Comparison of ENCODE assay signal across 27 cellular contexts in genomic region chr4:56462157-56462556, GRCh38. TPM values are rescaled to one million over a fixed set of nuclear protein-coding genes. Genes with fewer than 3 reads are reported as not detected.
DNase-seq lines count a peak whose midpoint lies in the region; ATAC-seq and TF ChIP-seq lines count a peak whose summit lies in the region.
"Had no signal": no experiment of that assay in that cellular context is flagged by ENCODE, and none has a peak within 500 bp of the region (broad histone marks: within the 10 kb centered on the region; RNA-seq: fewer than 3 reads in every experiment).

No MANE protein-coding gene starts in this region.

- no peak for ATAC-seq in activated naive CD4-positive, alpha-beta T cell treated with anti-CD3 and anti-CD28 coated beads, Interleukin-2, amount 50 U/mL, for 72 hours
- ATAC-seq in WTC11, result no peak
- ATAC-seq: body of pancreas; esophagus mucosa; pancreas; Right ventricle myocardium inferior; SK-N-SH treated with all-trans-retinoic acid at 6 μM for 48 hours; stimulated activated naive CD8-positive, alpha-beta T cell treated with anti-CD3 and anti-CD28 coated beads, Interleukin-15, Interleukin-2, amounts not matched to agents 100 U/mL and 50 U/mL, for 24 hours had no signal

- no peaks in the 10 kb centered on the region for H3K9me3 Mint-ChIP-seq in activated naive CD4-positive, alpha-beta T cell treated with anti-CD3 and anti-CD28 coated beads, Interleukin-2, amount 50 U/mL, for 24 hours
- no peaks in the 10 kb centered on the region for H3K9me3 Mint-ChIP-seq in activated naive CD4-positive, alpha-beta T cell treated with anti-CD3 and anti-CD28 coated beads, Interleukin-2, amount 50 U/mL, for 72 hours
- H3K9me3 Mint-ChIP-seq in WTC11 (no peaks in the 10 kb centered on the region), mesothelial cell of epicardium (no peaks in the 10 kb centered on the region)
- H3K9me3 Mint-ChIP-seq: CD4-positive, alpha-beta T cell; endodermal cell had no signal

- POLR2A ChIA-PET in WTC11 (lab: Charles Lee), result no interaction called here

- H3K36me3 Mint-ChIP-seq in activated naive CD4-positive, alpha-beta T cell treated with anti-CD3 and anti-CD28 coated beads, Interleukin-2, amount 50 U/mL, for 24 hours, result peaks cover 15% of the 10 kb centered on the region
- H3K36me3 Mint-ChIP-seq in activated naive CD4-positive, alpha-beta T cell treated with anti-CD3 and anti-CD28 coated beads, Interleukin-2, amount 50 U/mL, for 72 hours, result peaks cover 23 to 32% of the 10 kb centered on the region in 2 donors
- H3K36me3 Mint-ChIP-seq in WTC11 (peaks cover 48% of the 10 kb centered on the region), mesothelial cell of epicardium (peaks cover 17% of the 10 kb centered on the region)

- DNase-seq in activated naive CD4-positive, alpha-beta T cell treated with anti-CD3 and anti-CD28 coated beads, Interleukin-2, amount 50 U/mL, for 72 hours (ENCODE audit: low spot score in 2 of 2), result no peak
- DNase-seq in WTC11 (ENCODE audit: low spot score) (no peak), mesothelial cell of epicardium (ENCODE audit: low spot score in 2 of 2, unreplicated experiment in 2 of 2) (no peak), NCI-H446 treated with DMSO at 0.1 percent for 48 hours (lab: John Stamatoyannopoulos, UW) (no peak), AG20443 (ENCODE audit: low spot score) (no peak)
- DNase-seq: activated CD4-positive, alpha-beta T cell treated with anti-CD3 and anti-CD28 coated beads for 1 hour; body of pancreas; CD4-positive, alpha-beta T cell; dermis blood vessel endothelial cell; endodermal cell; glutamatergic neuron; MV-4-11; NCI-H1436; NCI-H2081 treated with DMSO at 0.1 percent for 48 hours; NCI-H2227 treated with DMSO at 0.1 percent for 48 hours; NCI-H526 treated with DMSO at 0.1 percent for 48 hours; pancreas; PC-9; stimulated activated naive CD8-positive, alpha-beta T cell treated with anti-CD3 and anti-CD28 coated beads, Interleukin-15, Interleukin-2, amounts not matched to agents 100 U/mL and 50 U/mL, for 24 hours; T-helper 2 cell; uterus had no signal

- peak overlapping the region; percentile 37 for H3K27ac Mint-ChIP-seq in activated naive CD4-positive, alpha-beta T cell treated with anti-CD3 and anti-CD28 coated beads, Interleukin-2, amount 50 U/mL, for 24 hours
- peak overlapping the region in 1 of 2 donors; percentile 34 for H3K27ac Mint-ChIP-seq in activated naive CD4-positive, alpha-beta T cell treated with anti-CD3 and anti-CD28 coated beads, Interleukin-2, amount 50 U/mL, for 72 hours
- H3K27ac Mint-ChIP-seq in WTC11 (peak overlapping the region; percentile 89), mesothelial cell of epicardium (peak overlapping the region; percentile 51)
- H3K27ac Mint-ChIP-seq: CD4-positive, alpha-beta T cell; endodermal cell had no signal

- CTCF ChIA-PET in WTC11 (lab: Charles Lee), result no interaction called here

- peaks cover 51% of the 10 kb centered on the region for H3K4me1 Mint-ChIP-seq in activated naive CD4-positive, alpha-beta T cell treated with anti-CD3 and anti-CD28 coated beads, Interleukin-2, amount 50 U/mL, for 24 hours
- peaks cover 15% of the 10 kb centered on the region for H3K4me1 Mint-ChIP-seq in WTC11
- peaks cover 23% of the 10 kb centered on the region for H3K4me1 Mint-ChIP-seq in mesothelial cell of epicardium

- no peak overlapping the region for H3K4me3 Mint-ChIP-seq in activated naive CD4-positive, alpha-beta T cell treated with anti-CD3 and anti-CD28 coated beads, Interleukin-2, amount 50 U/mL, for 24 hours
- H3K4me3 Mint-ChIP-seq in WTC11 (no peak overlapping the region), mesothelial cell of epicardium (no peak overlapping the region)
- H3K4me3 Mint-ChIP-seq: CD4-positive, alpha-beta T cell; endodermal cell had no signal

- no peaks in the 10 kb centered on the region for H3K27me3 Mint-ChIP-seq in activated naive CD4-positive, alpha-beta T cell treated with anti-CD3 and anti-CD28 coated beads, Interleukin-2, amount 50 U/mL, for 24 hours
- H3K27me3 Mint-ChIP-seq in WTC11 (ENCODE audit: low read depth) (no peaks in the 10 kb centered on the region), mesothelial cell of epicardium (ENCODE audit: low read depth) (no peaks in the 10 kb centered on the region)
- H3K27me3 Mint-ChIP-seq: CD4-positive, alpha-beta T cell had no signal

- no peak for TF ChIP-seq CTCF in WTC11 (IDR thresholded peaks at IDR 0.05)
- TF ChIP-seq CTCF in mesothelial cell of epicardium (IDR thresholded peaks at IDR 0.05; ENCODE audit: unreplicated experiment), result no peak

TF ChIP-seq in WTC11, 78 proteins besides CTCF, POLR2A, EP300 and RAD21:
- no peak for TF ChIP-seq PRRX2 (CRISPR knock-in tag; IDR thresholded peaks at IDR 0.05)
- TF ChIP-seq ZNF423 (CRISPR knock-in tag; IDR thresholded peaks at IDR 0.05), result no peak
- TF ChIP-seq GTF2I (CRISPR knock-in tag; conservative IDR thresholded peaks at IDR 0.05), result no peak
- TF ChIP-seq USF2 (CRISPR knock-in tag; IDR thresholded peaks at IDR 0.05), result no peak
- no peak for TF ChIP-seq ZNF281 (CRISPR knock-in tag; IDR thresholded peaks at IDR 0.05)
- no peak for TF ChIP-seq HMGXB4 (CRISPR knock-in tag; IDR thresholded peaks at IDR 0.05)
- TF ChIP-seq TEAD1 (CRISPR knock-in tag; IDR thresholded peaks at IDR 0.05), result no peak
- TF ChIP-seq ZBTB21 (CRISPR knock-in tag; IDR thresholded peaks at IDR 0.05; ENCODE audit: borderline replicate concordance), result no peak
- TF ChIP-seq IRF1 (CRISPR knock-in tag; IDR thresholded peaks at IDR 0.05), result no peak
- no peak for TF ChIP-seq GRHL2 (CRISPR knock-in tag; IDR thresholded peaks at IDR 0.05; ENCODE audit: insufficient replicate concordance, severe bottlenecking)
TF ChIP-seq in WTC11: peak in this region for 0.

RNA-seq across cellular contexts. Expression of gene SRP72, which starts 5.3 kb away (rescaled TPM):
- total RNA-seq in activated naive CD4-positive, alpha-beta T cell treated with anti-CD3 and anti-CD28 coated beads, Interleukin-2, amount 50 U/mL, for 72 hours, result 100 to 1,000 TPM; 152 to 179 TPM
- 113 to 138 TPM (median 116 TPM) in 3 replicates for total RNA-seq in WTC11 (2021)
- 114 to 121 TPM (median 116 TPM) in 3 replicates for total RNA-seq in mesothelial cell of epicardium

RNA-seq across cellular contexts. Expression of gene PAICS, which starts 26.1 kb away (rescaled TPM):
- total RNA-seq in activated naive CD4-positive, alpha-beta T cell treated with anti-CD3 and anti-CD28 coated beads, Interleukin-2, amount 50 U/mL, for 72 hours, result 100 to 1,000 TPM; 248 to 387 TPM
- total RNA-seq in WTC11 (2021) (412 to 435 TPM (median 421 TPM) in 3 replicates), mesothelial cell of epicardium (110 to 121 TPM (median 113 TPM) in 3 replicates)

RNA-seq across cellular contexts. Expression of gene PPAT, which starts 26.7 kb away (rescaled TPM):
- total RNA-seq in activated naive CD4-positive, alpha-beta T cell treated with anti-CD3 and anti-CD28 coated beads, Interleukin-2, amount 50 U/mL, for 72 hours, result 10 to 100 TPM; 34.4 to 50.8 TPM
- total RNA-seq in WTC11 (2021), result 83.4 to 91.0 TPM (median 89.0 TPM) in 3 replicates
- total RNA-seq in mesothelial cell of epicardium, result 25.4 to 30.9 TPM (median 26.0 TPM) in 3 replicates

RNA-seq across cellular contexts. Expression of gene ARL9, which starts 43.4 kb away (rescaled TPM):
- under 1 TPM in 1 of 2 donors, not detected in 1; 0.35 TPM for total RNA-seq in activated naive CD4-positive, alpha-beta T cell treated with anti-CD3 and anti-CD28 coated beads, Interleukin-2, amount 50 U/mL, for 72 hours
- total RNA-seq in WTC11 (2021) (0.27 to 0.48 TPM (median 0.30 TPM) in 3 replicates), mesothelial cell of epicardium (0.73 to 1.1 TPM (median 0.83 TPM) in 3 replicates)
- total RNA-seq: body of pancreas, dermis blood vessel endothelial cell, LHCN-M2, PC-9, Right ventricle myocardium inferior, thoracic aorta had no signal
